8 cellular contexts compared by ENCODE assay signal in genomic region chr10:86401588-86402282, GRCh38. TPM values are rescaled to one million over a fixed set of nuclear protein-coding genes. Genes with fewer than 3 reads are reported as not detected.
DNase-seq lines count a peak whose midpoint lies in the region; ATAC-seq, FAIRE-seq and TF ChIP-seq lines count a peak whose summit lies in the region.

No MANE protein-coding gene starts in this region.

- H3K56ac ChIP-seq in IMR-90 (ENCODE audit: extremely low read depth, insufficient read depth, low read length), result no peak overlapping the region

- H3K27ac ChIP-seq in IMR-90 (ENCODE audit: insufficient read depth, low read length), result no peak overlapping the region
- peak overlapping the region; percentile 88 to 94 (median 92) for H3K27ac ChIP-seq in body of pancreas
- H3K27ac ChIP-seq in thyroid gland, result peak overlapping the region; percentile 57 to 93 (median 82)

- ATAC-seq in IMR-90 (ENCODE audit: low read depth) (no peak), body of pancreas (peak; percentile 9)

- CTCF ChIA-PET in IMR-90 (lab: Yijun Ruan, JAX), result interaction anchor here (0.6 to 2.4 kb wide), 8 partner anchors 37 to 924 kb away, joined by 3 to 17 read pairs (median 4); no protein-coding TSS in a partner anchor

- no peak overlapping the region for H3K23ac ChIP-seq in IMR-90 (ENCODE audit: low read depth, low read length)

- no peak for TF ChIP-seq POLR2A in IMR-90 (IDR thresholded peaks at IDR 0.05; ENCODE audit: low read depth, low read length)
- no peak for TF ChIP-seq POLR2A in body of pancreas (IDR thresholded peaks at IDR 0.05)
- no peak for TF ChIP-seq POLR2A in lower leg skin (IDR thresholded peaks at IDR 0.05)
- no peak for TF ChIP-seq POLR2A in thyroid gland (IDR thresholded peaks at IDR 0.05)
- no peak for TF ChIP-seq POLR2A in GM12892 (IDR thresholded peaks at IDR 0.05; ENCODE audit: low read depth, low read length)

- no peak overlapping the region for H2BK5ac ChIP-seq in IMR-90 (ENCODE audit: low read depth, low read length, poor library complexity, severe bottlenecking)

- H3K9ac ChIP-seq in IMR-90 (ENCODE audit: low read depth, low read length), result no peak overlapping the region

- peak overlapping the region; percentile 58 for H2AK9ac ChIP-seq in IMR-90 (replicated peaks; ENCODE audit: low read depth, low read length, poor library complexity)

- WGBS in IMR-90 (ENCODE audit: extremely low coverage in 2 of 2, insufficient read length in 1 of 2), 2 experiments, result 7% methylated on average over 5 of the region's 27 CpGs; no CpG with 5 or more reads in 1 of the 2 experiments
- 27 to 31% methylated on average over 19 to 26 of the region's 27 CpGs for WGBS in body of pancreas, 2 donors
- 5 to 6% methylated on average over 25 to 27 of the region's 27 CpGs for WGBS in lower leg skin, 2 donors
- 30 to 40% methylated on average over 26 to 27 of the region's 27 CpGs for WGBS in thyroid gland, 2 donors

- BruUV-seq in IMR-90 (replicated peaks; lab: Mats Ljungman, UMichigan), result no TSS peak

- H2BK15ac ChIP-seq in IMR-90 (ENCODE audit: low read depth, low read length), result no peak overlapping the region

- H3K4me2 ChIP-seq in IMR-90 (ENCODE audit: low read depth, low read length), result peak overlapping the region; percentile 43; the same call in 1 of the 2 replicates

- H2AK5ac ChIP-seq in IMR-90 (ENCODE audit: low read depth, low read length), result peak overlapping the region; percentile 49; the same call in 1 of the 2 replicates

- H3K9me3 ChIP-seq in IMR-90 (ENCODE audit: control insufficient read depth, insufficient read depth, low read length), result no peaks in the 10 kb centered on the region
- H3K9me3 ChIP-seq in body of pancreas, result no peaks in the 10 kb centered on the region
- no peaks in the 10 kb centered on the region for H3K9me3 ChIP-seq in thyroid gland

- no peak for TF ChIP-seq CTCF in IMR-90 (conservative IDR thresholded peaks at IDR 0.05; ENCODE audit: low read depth, low read length)
- no peak for TF ChIP-seq CTCF in body of pancreas (IDR thresholded peaks at IDR 0.05)
- TF ChIP-seq CTCF in lower leg skin (IDR thresholded peaks at IDR 0.05), result no peak
- TF ChIP-seq CTCF in thyroid gland (IDR thresholded peaks at IDR 0.05), result no peak

- DNase-seq in AG20443 (ENCODE audit: low spot score) (peak; percentile 37), IMR-90 (no peak), body of pancreas (peak; percentile 24 to 52 (median 44)), lower leg skin (ENCODE audit: low spot score in 2 of 2) (peak in 1 of 2 donors; percentile 85), thyroid gland (peak; percentile 22 to 29), RCC 7860 (ENCODE audit: low spot score) (no peak), GM12892 (ENCODE audit: insufficient read length) (no peak), activated gamma-delta T cell treated with Interleukin-2 at 50 U/mL for 16 hours (no peak)

- FAIRE-seq in RCC 7860 (lab: Jason Lieb, UNC), result no peak
- no peak for FAIRE-seq in GM12892 (lab: Jason Lieb, UNC)

- intact Hi-C loops in IMR-90 (cut with micrococcal nuclease) (loop anchor here (2.0 kb wide), 1 partner anchor 37 kb away; no protein-coding TSS in a partner anchor), body of pancreas (cut with DNase I) (no loop called here), lower leg skin (cut with DNase I; ENCODE audit: low total_unique reads) (no loop called here), thyroid gland (cut with DNase I) (loop anchor here (5.0 kb wide), 1 partner anchor 121 kb away; the partner anchor contains the start of gene WAPL)

- no peak overlapping the region for H3K14ac ChIP-seq in IMR-90 (replicated peaks; ENCODE audit: low read depth, low read length)

- H3K4me3 ChIP-seq in IMR-90 (ENCODE audit: insufficient read depth, low read depth, low read length), result no peak overlapping the region; the same call in 1 of the 2 replicates
- H3K4me3 ChIP-seq in body of pancreas, result peak overlapping the region; percentile 33 to 34
- H3K4me3 ChIP-seq in lower leg skin (ENCODE audit: low read depth, poor library complexity, severe bottlenecking), result peak overlapping the region; percentile 33
- H3K4me3 ChIP-seq in thyroid gland (replicated peaks in 1 of 3), result peak overlapping the region in 1 of 3 donors; percentile 60

- peak overlapping the region; percentile 6 to 50; a peak in 2 of 4 replicates for H4K8ac ChIP-seq in IMR-90 (ENCODE audit: low read depth in 2 of 2, low read length in 2 of 2)

- no peaks in the 10 kb centered on the region for H4K20me1 ChIP-seq in IMR-90 (ENCODE audit: insufficient read depth, low read length)

- peak overlapping the region; percentile 100 for H2AFZ ChIP-seq in IMR-90 (replicated peaks; ENCODE audit: low read length, poor library complexity)

- H3K79me1 ChIP-seq in IMR-90 (ENCODE audit: low read depth in 1 of 2, low read length in 2 of 2), result no peaks in the 10 kb centered on the region

- no peak for TF ChIP-seq RAD21 in IMR-90 (IDR thresholded peaks at IDR 0.05; ENCODE audit: low read length)

- POLR2A ChIA-PET in IMR-90 (lab: Charles Lee; ENCODE audit: unreplicated experiment), result no interaction called here

- peak overlapping the region; percentile 20; the same call in 1 of the 2 replicates for H3K4ac ChIP-seq in IMR-90 (ENCODE audit: low read depth, low read length)

- no peaks in the 10 kb centered on the region for H3K9me1 ChIP-seq in IMR-90 (ENCODE audit: insufficient read depth, low read length)

- H3K36me3 ChIP-seq in IMR-90 (ENCODE audit: control insufficient read depth, insufficient read depth, low read length) (no peaks in the 10 kb centered on the region), body of pancreas (replicated peaks in 1 of 2; ENCODE audit: insufficient read depth in 1 of 2, low read depth in 2 of 2) (no peaks in the 10 kb centered on the region), thyroid gland (no peaks in the 10 kb centered on the region)

- no peak overlapping the region for H4K5ac ChIP-seq in IMR-90 (ENCODE audit: low read depth, low read length)

- H2BK120ac ChIP-seq in IMR-90 (ENCODE audit: low read depth, low read length), result peak overlapping the region; percentile 19; the same call in 1 of the 2 replicates

- no peak overlapping the region for H4K91ac ChIP-seq in IMR-90 (ENCODE audit: insufficient read depth, low read depth, low read length)

- dilution Hi-C loops in IMR-90 (cut with HindIII; ENCODE audit: low sequenced_read_pairs, unreplicated experiment), result no loop called here

- no peak overlapping the region for H3K18ac ChIP-seq in IMR-90 (ENCODE audit: low read depth, low read length)

- H3K4me1 ChIP-seq in IMR-90 (ENCODE audit: control insufficient read depth, insufficient read depth, low read length), result peaks cover 10% of the 10 kb centered on the region
- H3K4me1 ChIP-seq in body of pancreas, result peaks cover 37% of the 10 kb centered on the region
- peaks cover 28 to 31% of the 10 kb centered on the region in 2 donors for H3K4me1 ChIP-seq in thyroid gland

- H3K27me3 ChIP-seq in IMR-90 (ENCODE audit: control insufficient read depth, insufficient read depth, low read length) (peaks cover 4% of the 10 kb centered on the region; the same call in 1 of the 2 replicates), body of pancreas (no peaks in the 10 kb centered on the region), thyroid gland (no peaks in the 10 kb centered on the region)

- no peak overlapping the region for H2BK20ac ChIP-seq in IMR-90 (ENCODE audit: low read depth, low read length)

- in situ Hi-C loops in IMR-90 (cut with MboI; ENCODE audit: low sequenced_read_pairs), result loop anchor here (10.0 kb wide), 1 partner anchor 503 kb away; no protein-coding TSS in a partner anchor

TF ChIP-seq in IMR-90, 13 proteins besides CTCF, POLR2A, EP300 and RAD21:
- no peak for TF ChIP-seq MXI1 (IDR thresholded peaks at IDR 0.05; ENCODE audit: borderline replicate concordance, low read depth, low read length)
TF ChIP-seq in IMR-90: peak in this region for 0.

RNA-seq across cellular contexts. Expression of gene GRID1, which starts 35.1 kb away (rescaled TPM):
- total RNA-seq in IMR-90 (2012; rRNA removed), result not detected in 2 replicates
- 0.03 TPM in 1 of 2 replicates, not detected in the other for polyA plus RNA-seq in IMR-90 (2012; rRNA removed)
- not detected in 2 replicates for polyA plus RNA-seq in IMR-90 (2012; cell fraction: cytosol; rRNA removed)
- polyA plus RNA-seq in IMR-90 (2012; cell fraction: nucleus; rRNA removed; ENCODE audit: low replicate concordance), result 0.03 TPM in 1 of 2 replicates, not detected in the other
- 1 to 10 TPM; 1.0 to 1.6 TPM for total RNA-seq in body of pancreas
- 1 to 10 TPM; 1.4 to 4.9 (median 2.0) TPM for total RNA-seq in lower leg skin
- total RNA-seq in thyroid gland, result 10 to 100 TPM; 17.2 to 28.1 (median 23.6) TPM
- polyA plus RNA-seq in GM12892 (2012; ENCODE audit: missing spikeins), result 0.06 TPM

Comparison
In these comparisons a context has a peak if more than half of its experiments do, and no peak if none do; other contexts are left out.
1. DNase-seq: peak in AG20443 (single experiment), body of pancreas (4 of 4) and thyroid gland (2 of 2); none in IMR-90 (single experiment), RCC 7860 (single experiment), GM12892 (single experiment) and activated gamma-delta T cell treated with Interleukin-2 at 50 U/mL for 16 hours (single experiment).
2. intact Hi-C loops: an anchor here in IMR-90 (2.0 kb wide) and thyroid gland (5.0 kb wide); none called in body of pancreas and lower leg skin.